ENCODE assay signal across 1 cellular context in the genomic region with DNA sequence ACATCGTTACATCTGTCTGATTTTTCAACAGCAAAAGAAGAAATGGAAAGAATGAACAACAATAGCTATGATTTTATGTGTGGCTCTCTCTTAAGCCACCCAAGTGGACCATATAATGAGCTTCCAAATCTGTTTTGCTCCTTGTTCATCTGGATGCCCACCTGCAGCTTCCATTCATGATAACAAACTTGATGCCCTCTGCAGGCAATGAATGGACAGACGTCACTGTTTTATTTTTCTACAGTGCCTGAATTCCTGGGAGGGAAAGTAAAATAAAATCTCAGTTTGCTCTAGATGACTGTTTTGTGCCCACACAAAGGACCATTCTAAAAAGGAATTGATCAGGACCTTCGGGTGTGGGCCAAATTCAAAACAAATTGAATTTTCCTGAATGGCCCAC.
TF ChIP-seq lines count a peak whose summit lies in the region.

No MANE protein-coding gene starts in this region.

TF ChIP-seq in HCT116, 20 proteins besides CTCF, POLR2A, EP300 and RAD21:
- TF ChIP-seq SRF (IDR thresholded peaks at IDR 0.05; ENCODE audit: low read depth) (no peak), ELF1 (IDR thresholded peaks at IDR 0.05; ENCODE audit: borderline replicate concordance, low read depth) (no peak), CEBPB (IDR thresholded peaks at IDR 0.05; ENCODE audit: low read depth) (no peak), SP1 (IDR thresholded peaks at IDR 0.05; ENCODE audit: low read depth) (no peak), FOSL1 (IDR thresholded peaks at IDR 0.05; ENCODE audit: low read depth) (no peak), ZFX (IDR thresholded peaks at IDR 0.05) (no peak), JUND (IDR thresholded peaks at IDR 0.05) (no peak), EZH2 (IDR thresholded peaks at IDR 0.05) (no peak), CBX3 (IDR thresholded peaks at IDR 0.05; ENCODE audit: low read depth) (no peak), SIN3A (IDR thresholded peaks at IDR 0.05; ENCODE audit: low read depth) (no peak), YY1 (IDR thresholded peaks at IDR 0.05; ENCODE audit: extremely low read depth, insufficient replicate concordance, low read depth, low read length) (no peak)
- TF ChIP-seq, protein P1, sequence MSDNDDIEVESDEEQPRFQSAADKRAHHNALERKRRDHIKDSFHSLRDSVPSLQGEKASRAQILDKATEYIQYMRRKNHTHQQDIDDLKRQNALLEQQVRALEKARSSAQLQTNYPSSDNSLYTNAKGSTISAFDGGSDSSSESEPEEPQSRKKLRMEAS (IDR thresholded peaks at IDR 0.05): no peak
- TF ChIP-seq, protein P2, sequence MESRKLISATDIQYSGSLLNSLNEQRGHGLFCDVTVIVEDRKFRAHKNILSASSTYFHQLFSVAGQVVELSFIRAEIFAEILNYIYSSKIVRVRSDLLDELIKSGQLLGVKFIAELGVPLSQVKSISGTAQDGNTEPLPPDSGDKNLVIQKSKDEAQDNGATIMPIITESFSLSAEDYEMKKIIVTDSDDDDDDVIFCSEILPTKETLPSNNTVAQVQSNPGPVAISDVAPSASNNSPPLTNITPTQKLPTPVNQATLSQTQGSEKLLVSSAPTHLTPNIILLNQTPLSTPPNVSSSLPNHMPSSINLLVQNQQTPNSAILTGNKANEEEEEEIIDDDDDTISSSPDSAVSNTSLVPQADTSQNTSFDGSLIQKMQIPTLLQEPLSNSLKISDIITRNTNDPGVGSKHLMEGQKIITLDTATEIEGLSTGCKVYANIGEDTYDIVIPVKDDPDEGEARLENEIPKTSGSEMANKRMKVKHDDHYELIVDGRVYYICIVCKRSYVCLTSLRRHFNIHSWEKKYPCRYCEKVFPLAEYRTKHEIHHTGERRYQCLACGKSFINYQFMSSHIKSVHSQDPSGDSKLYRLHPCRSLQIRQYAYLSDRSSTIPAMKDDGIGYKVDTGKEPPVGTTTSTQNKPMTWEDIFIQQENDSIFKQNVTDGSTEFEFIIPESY (IDR thresholded peaks at IDR 0.05; ENCODE audit: extremely low read depth, insufficient replicate concordance, low read length): no peak
